ENCODE assay signal across 12 cellular contexts in genomic region chr2:18345848-18346247, GRCh38.
DNase-seq lines count a peak whose midpoint lies in the region; ATAC-seq and TF ChIP-seq lines count a peak whose summit lies in the region.
"Had no signal": no experiment of that assay in that cellular context is flagged by ENCODE, and none has a peak within 500 bp of the region (broad histone marks: within the 10 kb centered on the region; RNA-seq: fewer than 3 reads in every experiment).

No MANE protein-coding gene starts in this region.

- ATAC-seq in GM18868 (IDR thresholded peaks at IDR 0.05; ENCODE audit: unreplicated experiment) (no peak), WTC11 (no peak)

- no peaks in the 10 kb centered on the region for H3K27me3 ChIP-seq in brain microvascular endothelial cell (replicated peaks)
- H3K27me3 ChIP-seq: BLaER1 had no signal

- no peaks in the 10 kb centered on the region for H3K36me3 Mint-ChIP-seq in WTC11

- CTCF ChIA-PET in WTC11 (lab: Charles Lee): no interaction called here

- H3K9me3 Mint-ChIP-seq in WTC11: peaks cover 7% of the 10 kb centered on the region; the same call in 1 of the 2 replicates

- no peak overlapping the region for H3K27ac ChIP-seq in brain microvascular endothelial cell
- H3K27ac ChIP-seq: BLaER1 had no signal

- in situ Hi-C loops in astrocyte of the spinal cord (cut with HindIII; ENCODE audit: low sequenced_read_pairs) (no loop called here), brain microvascular endothelial cell (cut with HindIII; ENCODE audit: low pct_ligation_motif_present, low sequenced_read_pairs) (no loop called here)

- no peak overlapping the region for H3K4me3 Mint-ChIP-seq in WTC11
- H3K4me3 Mint-ChIP-seq: central memory CD8-positive, alpha-beta T cell had no signal

- no peaks in the 10 kb centered on the region for H3K36me3 ChIP-seq in brain microvascular endothelial cell (replicated peaks)
- H3K36me3 ChIP-seq: BLaER1 had no signal

- POLR2A ChIA-PET in WTC11 (lab: Charles Lee): no interaction called here

- H3K4me3 ChIP-seq in LNCaP clone FGC (ENCODE audit: low read depth, low read length) (no peak overlapping the region), astrocyte of the spinal cord (ENCODE audit: low read depth, low read length) (no peak overlapping the region), brain microvascular endothelial cell (ENCODE audit: low read depth, low read length) (no peak overlapping the region)
- H3K4me3 ChIP-seq: BLaER1 had no signal

- no peak for TF ChIP-seq CTCF in LNCaP clone FGC (IDR thresholded peaks at IDR 0.05; ENCODE audit: control insufficient read depth, extremely low read depth, insufficient read depth)
- no peak for TF ChIP-seq CTCF in astrocyte of the spinal cord (IDR thresholded peaks at IDR 0.05; ENCODE audit: low read depth, low read length)
- TF ChIP-seq CTCF in brain microvascular endothelial cell (IDR thresholded peaks at IDR 0.05; ENCODE audit: low read depth, low read length, missing control alignments): no peak
- no peak for TF ChIP-seq CTCF in WTC11 (IDR thresholded peaks at IDR 0.05)

- no peak overlapping the region for H3K27ac Mint-ChIP-seq in WTC11

- DNase-seq in A172 (ENCODE audit: low spot score): peak; percentile 89
- DNase-seq in LNCaP clone FGC (ENCODE audit: low read depth): peak; percentile 72
- peak; percentile 40 for DNase-seq in astrocyte of the spinal cord (ENCODE audit: low read depth, low spot score)
- DNase-seq in kidney tubule cell (ENCODE audit: low spot score): peak; percentile 90
- DNase-seq in brain microvascular endothelial cell: no peak
- no peak for DNase-seq in WTC11 (ENCODE audit: low spot score)
- DNase-seq in activated T-cell treated with anti-CD3 and anti-CD28 coated beads, Interleukin-2, amount 50 U/mL, for 1 hour: no peak
- DNase-seq: activated T-cell treated with anti-CD3 and anti-CD28 coated beads for 4 hours, NCI-H2227 treated with DMSO at 0.1 percent for 48 hours had no signal

- no peaks in the 10 kb centered on the region for H3K4me1 Mint-ChIP-seq in WTC11
- H3K4me1 Mint-ChIP-seq: central memory CD8-positive, alpha-beta T cell had no signal

- no peaks in the 10 kb centered on the region for H3K27me3 Mint-ChIP-seq in WTC11 (ENCODE audit: low read depth)
- H3K27me3 Mint-ChIP-seq: central memory CD8-positive, alpha-beta T cell had no signal

TF ChIP-seq in WTC11, 78 proteins besides CTCF, POLR2A, EP300 and RAD21:
- TF ChIP-seq NR2C2 (CRISPR knock-in tag; IDR thresholded peaks at IDR 0.05): no peak
- no peak for TF ChIP-seq JAZF1 (CRISPR knock-in tag; IDR thresholded peaks at IDR 0.05)
- no peak for TF ChIP-seq RELA (CRISPR knock-in tag; IDR thresholded peaks at IDR 0.05; ENCODE audit: borderline replicate concordance)
- no peak for TF ChIP-seq NR3C1 (CRISPR knock-in tag; conservative IDR thresholded peaks at IDR 0.05; ENCODE audit: low read depth)
- no peak for TF ChIP-seq PRRX2 (CRISPR knock-in tag; IDR thresholded peaks at IDR 0.05)
- no peak for TF ChIP-seq FOXK1 (CRISPR knock-in tag; IDR thresholded peaks at IDR 0.05)
- TF ChIP-seq USF1 (CRISPR knock-in tag; IDR thresholded peaks at IDR 0.05): no peak
- no peak for TF ChIP-seq ATF2 (CRISPR knock-in tag; IDR thresholded peaks at IDR 0.05; ENCODE audit: borderline replicate concordance, low read depth)
- TF ChIP-seq JUN (CRISPR knock-in tag; IDR thresholded peaks at IDR 0.05): no peak
- TF ChIP-seq ZNF671 (CRISPR knock-in tag; IDR thresholded peaks at IDR 0.05): no peak
- no peak for TF ChIP-seq ZBTB43 (CRISPR knock-in tag; IDR thresholded peaks at IDR 0.05)
- no peak for TF ChIP-seq TEAD4 (CRISPR knock-in tag; IDR thresholded peaks at IDR 0.05)
- no peak for TF ChIP-seq CREM (CRISPR knock-in tag; IDR thresholded peaks at IDR 0.05)
- no peak for TF ChIP-seq ZMAT4 (CRISPR knock-in tag; IDR thresholded peaks at IDR 0.05)
- TF ChIP-seq ZNF317 (CRISPR knock-in tag; IDR thresholded peaks at IDR 0.05; ENCODE audit: borderline replicate concordance, low read depth): no peak
- TF ChIP-seq CBFB (CRISPR knock-in tag; IDR thresholded peaks at IDR 0.05; ENCODE audit: low read depth): no peak
- TF ChIP-seq CDX4 (CRISPR knock-in tag; IDR thresholded peaks at IDR 0.05; ENCODE audit: borderline replicate concordance): no peak
- TF ChIP-seq USF2 (CRISPR knock-in tag; IDR thresholded peaks at IDR 0.05): no peak
TF ChIP-seq in WTC11: peak in this region for 0.

Comparison
In these comparisons a context has a peak if more than half of its experiments do, and no peak if none do; other contexts are left out.
1. DNase-seq: peak in A172 (single experiment), LNCaP clone FGC (single experiment), astrocyte of the spinal cord (single experiment) and kidney tubule cell (single experiment); none in brain microvascular endothelial cell (single experiment), WTC11 (single experiment) and activated T-cell treated with anti-CD3 and anti-CD28 coated beads, Interleukin-2, amount 50 U/mL, for 1 hour (single experiment).